In the genomic region with DNA sequence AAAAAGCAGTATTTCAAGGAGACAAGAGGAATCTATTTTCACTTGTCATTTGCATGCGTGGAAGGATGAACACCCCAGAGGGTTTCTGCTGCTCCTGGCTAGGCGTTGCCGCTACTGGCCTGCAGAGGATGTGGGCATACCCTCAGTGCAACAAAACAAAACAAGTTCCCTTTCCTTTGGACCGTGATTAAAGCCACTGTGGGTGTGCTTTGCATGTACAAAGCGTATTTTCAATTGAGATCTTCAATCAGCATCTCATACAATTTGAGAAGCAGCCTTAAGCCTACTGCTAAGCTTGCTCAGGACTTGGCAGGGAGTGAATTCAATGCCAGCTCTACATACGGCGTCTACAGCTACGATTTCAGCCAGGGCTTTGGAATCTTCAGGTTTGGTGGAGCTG, we compare ENCODE assay signal across 11 cellular contexts.
DNase-seq lines count a peak whose midpoint lies in the region; ATAC-seq lines count a peak whose summit lies in the region.
"Had no signal": no experiment of that assay in that cellular context is flagged by ENCODE, and none has a peak within 500 bp of the region (broad histone marks: within the 10 kb centered on the region; RNA-seq: fewer than 3 reads in every experiment).

No MANE protein-coding gene starts in this region.

- peak; percentile 62 for ATAC-seq in GM18499 (IDR thresholded peaks at IDR 0.05; ENCODE audit: insufficient read depth, unreplicated experiment)
- peak; percentile 49 for ATAC-seq in GM19455 (IDR thresholded peaks at IDR 0.05; ENCODE audit: unreplicated experiment)
- ATAC-seq in HG03159 (IDR thresholded peaks at IDR 0.05; ENCODE audit: unreplicated experiment): peak; percentile 42
- no peak for ATAC-seq in HG02970 (IDR thresholded peaks at IDR 0.05; ENCODE audit: low FRiP score, unreplicated experiment)
- ATAC-seq: left lobe of liver had no signal

- DNase-seq in astrocyte of the hippocampus (ENCODE audit: low read depth, low spot score) (peak; percentile 16), NCI-H748 (lab: John Stamatoyannopoulos, UW; ENCODE audit: unreplicated experiment) (no peak), NCI-H2171 treated with DMSO at 0.1 percent for 48 hours (lab: John Stamatoyannopoulos, UW) (no peak), NCI-H2107 treated with DMSO at 0.1 percent for 48 hours (lab: John Stamatoyannopoulos, UW; ENCODE audit: unreplicated experiment) (no peak)
- DNase-seq: activated CD4-positive, CD25-positive, alpha-beta regulatory T cell; MM.1S had no signal
